6 cellular contexts compared by ENCODE assay signal in the genomic region with DNA sequence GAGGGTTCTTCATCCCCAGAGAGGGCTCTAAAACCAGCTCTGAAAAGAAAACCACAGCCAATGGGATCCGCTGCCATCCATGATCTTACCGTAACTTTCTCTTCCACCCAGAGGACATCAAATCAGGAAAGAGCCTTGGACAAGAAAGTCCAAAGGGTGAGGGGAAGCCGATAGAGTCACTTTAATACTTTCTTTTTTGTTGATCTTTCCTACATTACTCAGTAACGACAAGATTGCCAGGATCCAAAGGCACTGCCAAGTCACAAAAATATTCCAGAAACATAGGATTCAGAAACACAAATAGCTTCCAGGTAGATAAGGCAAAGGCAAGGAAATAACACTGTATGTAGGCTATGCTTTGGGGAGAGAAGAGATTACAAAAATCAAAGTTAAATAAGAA. TPM values are rescaled to one million over a fixed set of nuclear protein-coding genes. Genes with fewer than 3 reads are reported as not detected.
"Had no signal": no experiment of that assay in that cellular context is flagged by ENCODE, and none has a peak within 500 bp of the region (broad histone marks: within the 10 kb centered on the region; RNA-seq: fewer than 3 reads in every experiment).

No MANE protein-coding gene starts in this region.

RNA-seq across cellular contexts. Expression of a gene that starts 17.0 kb away (rescaled TPM):
- total RNA-seq: OCI-LY7, Right ventricle myocardium inferior, Right ventricle myocardium superior, SJSA1, SK-MEL-5 had no signal
- polyA plus RNA-seq: SK-N-SH had no signal

RNA-seq across cellular contexts. Expression of a gene that starts 26.7 kb away (rescaled TPM):
- total RNA-seq: OCI-LY7 had no signal
